Comparison of ENCODE assay signal across 8 cellular contexts in the genomic region with DNA sequence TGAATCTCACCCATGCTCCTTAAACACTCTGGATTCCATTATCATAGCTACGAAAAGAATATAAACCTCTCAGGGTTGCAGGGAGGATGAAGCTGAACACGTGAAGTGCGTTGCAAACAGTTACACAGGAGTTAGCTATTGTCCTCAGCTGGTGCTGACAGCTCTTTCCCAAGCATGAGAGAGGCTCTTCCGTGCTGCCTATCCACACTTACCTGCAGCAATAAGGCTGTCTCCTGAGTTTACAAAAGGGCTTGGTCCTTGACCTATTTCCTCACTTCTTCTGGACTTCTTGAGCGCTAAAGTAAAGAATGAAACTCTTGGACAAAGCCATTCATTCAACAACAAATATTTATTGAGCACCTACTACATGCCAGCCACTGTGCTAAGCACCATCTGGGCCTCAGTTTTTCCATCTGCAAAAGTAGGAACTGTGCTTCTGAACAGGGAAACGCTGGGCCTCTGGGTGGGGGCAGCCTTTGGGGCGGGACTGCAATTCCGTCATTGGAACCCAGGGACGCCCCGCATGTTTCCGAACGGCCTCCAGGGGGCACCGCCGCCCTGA.
DNase-seq lines count a peak whose midpoint lies in the region; ATAC-seq and TF ChIP-seq lines count a peak whose summit lies in the region.

No MANE protein-coding gene starts in this region.

- TF ChIP-seq CTCF in 22Rv1 (IDR thresholded peaks at IDR 0.05) = no peak
- TF ChIP-seq CTCF in KMS-11 (conservative IDR thresholded peaks at IDR 0.05; ENCODE audit: low read depth, low read length) = no peak
- TF ChIP-seq CTCF in VCaP (conservative IDR thresholded peaks at IDR 0.05) = no peak; the same call in 1 of the 2 replicates

- H4K20me1 ChIP-seq in KMS-11 (ENCODE audit: insufficient read depth) = no peaks in the 10 kb centered on the region

- ATAC-seq in GM18499 (IDR thresholded peaks at IDR 0.05; ENCODE audit: insufficient read depth, unreplicated experiment) (peak; percentile 28), GM19467 (IDR thresholded peaks at IDR 0.05; ENCODE audit: unreplicated experiment) (no peak)
- no peak for ATAC-seq in central memory CD8-positive, alpha-beta T cell (replicated peaks; ENCODE audit: extremely low read depth, poor library complexity, severe bottlenecking)

- no peaks in the 10 kb centered on the region for H3K9me3 Mint-ChIP-seq in central memory CD8-positive, alpha-beta T cell

- H3K4me3 ChIP-seq in KMS-11 (IDR thresholded peaks at IDR 0.05; ENCODE audit: insufficient read depth, low read depth, low read length) = no peak overlapping the region

- no peaks in the 10 kb centered on the region for H3K27me3 Mint-ChIP-seq in central memory CD8-positive, alpha-beta T cell

- peak overlapping the region; percentile 90 for H3K9ac ChIP-seq in KMS-11

- H3K36me3 Mint-ChIP-seq in central memory CD8-positive, alpha-beta T cell (ENCODE audit: insufficient read depth) = peaks cover 4% of the 10 kb centered on the region

- peaks cover 25% of the 10 kb centered on the region for H3K4me1 Mint-ChIP-seq in central memory CD8-positive, alpha-beta T cell

- H3K27ac Mint-ChIP-seq in central memory CD8-positive, alpha-beta T cell (ENCODE audit: low read depth) = peak overlapping the region; percentile 93

- H3K4me2 ChIP-seq in KMS-11 = peak overlapping the region; percentile 83

- H2AFZ ChIP-seq in KMS-11 (ENCODE audit: low read depth) = peak overlapping the region; percentile 45

- H3K4me3 Mint-ChIP-seq in central memory CD8-positive, alpha-beta T cell = peak overlapping the region; percentile 87

- H3K36me3 ChIP-seq in KMS-11 (ENCODE audit: insufficient read depth) = no peaks in the 10 kb centered on the region

- H3K4me1 ChIP-seq in KMS-11 (ENCODE audit: low read depth, poor library complexity, severe bottlenecking) = peaks cover 15% of the 10 kb centered on the region

- H3K27ac ChIP-seq in 22Rv1 = peak overlapping the region; percentile 83
- peak overlapping the region; percentile 95 for H3K27ac ChIP-seq in KMS-11
- peak overlapping the region; percentile 99 for H3K27ac ChIP-seq in VCaP

- DNase-seq in central memory CD8-positive, alpha-beta T cell (ENCODE audit: low spot score in 2 of 2) = peak in 1 of 2 donors; percentile 81
- DNase-seq in kidney tubule cell (ENCODE audit: low spot score) = peak; percentile 89
- peak; percentile 92 for DNase-seq in stimulated activated CD4-positive, alpha-beta T cell treated with anti-CD3 and anti-CD28 coated beads, Interleukin-2, amount 100 ng/mL, for 24 hours

- no peaks in the 10 kb centered on the region for H3K27me3 ChIP-seq in KMS-11 (ENCODE audit: insufficient read depth, low read depth)

- H3K79me2 ChIP-seq in KMS-11 (ENCODE audit: insufficient read depth, low read depth) = peaks cover 7% of the 10 kb centered on the region; the same call in 1 of the 2 replicates
